ENCODE assay signal across 1 cellular context in genomic region chr14:75430526-75430925, GRCh38.
TF ChIP-seq lines count a peak whose summit lies in the region.

No MANE protein-coding gene starts in this region.

TF ChIP-seq in GM23338, 12 proteins besides CTCF, POLR2A, EP300 and RAD21 (continued from another document):
- TF ChIP-seq ZNF462 (CRISPR knock-in tag; IDR thresholded peaks at IDR 0.05) (no peak), JUNB (IDR thresholded peaks at IDR 0.05; ENCODE audit: unreplicated experiment) (no peak), POLR2AphosphoS5 (IDR thresholded peaks at IDR 0.05; ENCODE audit: low read depth) (no peak)
